9 cellular contexts compared by ENCODE assay signal in the genomic region with DNA sequence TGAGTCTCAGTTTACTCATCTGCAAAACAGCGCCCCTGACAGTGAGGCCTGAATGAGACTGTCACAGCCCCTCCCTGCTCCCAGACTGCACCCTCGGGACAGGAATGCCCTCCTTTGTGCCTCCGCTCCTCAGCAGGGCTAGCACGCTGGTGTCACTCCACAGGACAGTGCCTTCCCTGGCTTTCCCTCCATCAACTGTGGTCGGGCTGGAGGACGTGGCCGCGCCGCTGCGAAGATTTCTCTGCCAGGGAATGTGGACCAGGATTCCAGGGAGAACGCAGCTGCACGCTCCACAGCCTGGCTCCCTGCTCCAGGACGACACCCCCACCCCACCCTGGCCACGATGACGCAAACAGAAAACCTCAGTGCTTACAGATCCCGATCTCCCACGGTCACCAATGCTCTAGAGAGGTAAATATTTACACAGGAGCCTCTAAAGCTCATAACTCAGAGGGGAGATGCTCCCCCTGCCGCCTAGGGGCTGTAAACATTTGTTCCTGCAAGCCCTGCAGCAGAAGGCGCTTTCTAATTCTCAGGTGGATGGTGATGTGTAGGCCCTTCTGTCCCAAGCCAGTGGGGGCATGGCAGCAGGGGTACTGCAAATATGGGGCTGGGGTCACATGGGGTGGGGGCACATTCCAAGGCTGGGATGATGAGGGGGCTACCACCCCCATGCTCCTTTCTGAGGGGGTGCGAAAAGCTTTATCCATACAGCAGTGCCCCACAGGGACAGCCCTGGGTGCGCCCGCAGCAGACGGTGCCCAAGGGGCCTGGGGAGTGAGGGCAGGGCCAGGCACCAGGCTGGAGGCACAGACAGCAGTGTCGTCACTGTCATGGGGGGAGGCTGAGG. TPM values are rescaled to one million over a fixed set of nuclear protein-coding genes. Genes with fewer than 3 reads are reported as not detected.
DNase-seq lines count a peak whose midpoint lies in the region; ATAC-seq, FAIRE-seq and TF ChIP-seq lines count a peak whose summit lies in the region.
"Had no signal": no experiment of that assay in that cellular context is flagged by ENCODE, and none has a peak within 500 bp of the region (broad histone marks: within the 10 kb centered on the region; RNA-seq: fewer than 3 reads in every experiment).

No MANE protein-coding gene starts in this region.

- H3K27ac Mint-ChIP-seq in CD14-positive monocyte: no peak overlapping the region

- no peaks in the 10 kb centered on the region for H3K36me3 ChIP-seq in bronchial epithelial cell (ENCODE audit: control insufficient read depth, insufficient read depth, low read length)
- no peaks in the 10 kb centered on the region for H3K36me3 ChIP-seq in right lobe of liver

- H3K27me3 Mint-ChIP-seq in CD14-positive monocyte (ENCODE audit: low read depth in 3 of 3): peaks cover 0 to 4% (median 2%) of the 10 kb centered on the region in 3 donors

- peak overlapping the region; percentile 73 to 89 (median 78) for H3K27ac ChIP-seq in right lobe of liver

- H3K9me3 Mint-ChIP-seq in CD14-positive monocyte: no peaks in the 10 kb centered on the region

- peak overlapping the region; percentile 17 for H3K4me3 ChIP-seq in bronchial epithelial cell (ENCODE audit: low read depth, low read length)
- H3K4me3 ChIP-seq in right lobe of liver: no peak overlapping the region

- intact Hi-C loops in CD14-positive monocyte (cut with micrococcal nuclease) (no loop called here), right lobe of liver (cut with DNase I) (no loop called here)

- FAIRE-seq in bronchial epithelial cell (lab: Jason Lieb, UNC): no peak
- FAIRE-seq: GM18507 had no signal

- H3K9me3 ChIP-seq in right lobe of liver: no peaks in the 10 kb centered on the region

- whole genome bisulfite sequencing in right lobe of liver (ENCODE audit: insufficient coverage, low coverage, low lambda C conversion rate, missing lambda C conversion rate): 19% methylated on average over 9 of the region's 24 CpGs

- DNase-seq in CD14-positive monocyte (ENCODE audit: low spot score) (peak; percentile 41), NCI-H1930 (lab: John Stamatoyannopoulos, UW) (peak; percentile 11 to 22), bronchial epithelial cell (ENCODE audit: low read depth) (peak; percentile 88), right lobe of liver (peak; percentile 68 to 86 (median 75)), occipital lobe (lab: John Stamatoyannopoulos, UW) (no peak)

- peaks cover 11% of the 10 kb centered on the region for H3K4me1 Mint-ChIP-seq in CD14-positive monocyte

- TF ChIP-seq CTCF in CD14-positive monocyte (IDR thresholded peaks at IDR 0.05) (no peak), bronchial epithelial cell (IDR thresholded peaks at IDR 0.05; ENCODE audit: insufficient read depth, low read length, severe bottlenecking) (peak; percentile 63), right lobe of liver (IDR thresholded peaks at IDR 0.05) (peak; percentile 20 to 40 (median 24))

- H3K4me1 ChIP-seq in right lobe of liver: peaks cover 4 to 70% (median 44%) of the 10 kb centered on the region in 4 donors

- no peak overlapping the region for H3K4me3 Mint-ChIP-seq in CD14-positive monocyte

- ATAC-seq in right lobe of liver (peak; percentile 29 to 45 (median 36)), HG03175 (IDR thresholded peaks at IDR 0.05; ENCODE audit: unreplicated experiment) (no peak), GM18517 (IDR thresholded peaks at IDR 0.05; ENCODE audit: unreplicated experiment) (no peak), HG03354 (IDR thresholded peaks at IDR 0.05; ENCODE audit: poor library complexity, severe bottlenecking, unreplicated experiment) (no peak)

- peaks cover 6 to 24% of the 10 kb centered on the region in 2 donors for H3K36me3 Mint-ChIP-seq in CD14-positive monocyte

- no peak for TF ChIP-seq POLR2A in right lobe of liver (IDR thresholded peaks at IDR 0.05)

- no peaks in the 10 kb centered on the region for H3K27me3 ChIP-seq in bronchial epithelial cell (ENCODE audit: control insufficient read depth, insufficient read depth, low read length)
- no peaks in the 10 kb centered on the region for H3K27me3 ChIP-seq in right lobe of liver

RNA-seq across cellular contexts. Expression of a gene that starts 12.4 kb away (rescaled TPM):
- polyA plus RNA-seq in CD14-positive monocyte: 1 to 10 TPM; 2.9 to 4.0 TPM
- total RNA-seq in bronchial epithelial cell: 19.2 and 21.3 TPM in 2 replicates
- total RNA-seq in right lobe of liver: 10 to 100 TPM; 18.0 to 53.5 (median 31.0) TPM
- 85.5 TPM for total RNA-seq in occipital lobe

Comparison
In these comparisons a context has a peak if more than half of its experiments do, and no peak if none do; other contexts are left out.
1. ATAC-seq: peak in right lobe of liver (4 of 4); none in HG03175 (single experiment), GM18517 (single experiment) and HG03354 (single experiment).